ENCODE assay signal across 24 cellular contexts in the genomic region with DNA sequence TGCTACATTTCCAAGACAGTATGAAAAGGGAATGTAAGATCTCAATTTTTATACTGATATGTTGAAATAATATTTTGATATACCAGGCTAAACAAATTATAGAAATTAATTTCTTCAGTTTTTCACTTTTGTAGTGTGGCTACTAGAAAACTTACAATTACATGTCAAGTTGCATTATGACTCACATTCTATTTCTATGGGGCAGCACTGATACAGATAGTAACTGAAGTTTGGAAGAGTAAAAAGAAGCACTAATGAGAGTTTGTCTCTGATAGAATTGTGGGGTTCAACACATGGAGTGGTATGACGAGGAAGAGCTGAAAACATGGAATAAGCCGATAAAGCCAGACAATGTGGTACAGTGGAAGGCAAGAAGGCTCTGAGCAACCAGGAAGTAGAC.
DNase-seq lines count a peak whose midpoint lies in the region; ATAC-seq, FAIRE-seq and TF ChIP-seq lines count a peak whose summit lies in the region.
"Had no signal": no experiment of that assay in that cellular context is flagged by ENCODE, and none has a peak within 500 bp of the region (broad histone marks: within the 10 kb centered on the region; RNA-seq: fewer than 3 reads in every experiment).

No MANE protein-coding gene starts in this region.

- H3K27me3 Mint-ChIP-seq in CD8-positive, alpha-beta T cell (ENCODE audit: low read depth) = no peaks in the 10 kb centered on the region
- H3K27me3 Mint-ChIP-seq: CD4-positive, alpha-beta memory T cell; CD4-positive, CD25-positive, alpha-beta regulatory T cell had no signal

- H3K4me3 ChIP-seq in CD8-positive, alpha-beta T cell (ENCODE audit: low read depth, low read length) = no peak overlapping the region
- H3K4me3 ChIP-seq in bronchial epithelial cell (ENCODE audit: low read depth, low read length) = no peak overlapping the region
- H3K4me3 ChIP-seq: BLaER1 had no signal

- POLR2A ChIA-PET in CD8-positive, alpha-beta T cell (lab: Charles Lee) = interaction anchor here (1.3 kb wide), 1 partner anchor 96 kb away, joined by 4 read pairs; no protein-coding TSS in a partner anchor

- no peaks in the 10 kb centered on the region for H3K36me3 ChIP-seq in CD8-positive, alpha-beta T cell (ENCODE audit: insufficient read depth, low read length)
- H3K36me3 ChIP-seq in bronchial epithelial cell (ENCODE audit: control insufficient read depth, insufficient read depth, low read length) = no peaks in the 10 kb centered on the region
- H3K36me3 ChIP-seq: BE2C, BLaER1 had no signal

- peaks cover 62% of the 10 kb centered on the region for H3K4me1 Mint-ChIP-seq in CD8-positive, alpha-beta T cell (ENCODE audit: low read depth)
- peaks cover 29% of the 10 kb centered on the region for H3K4me1 Mint-ChIP-seq in stimulated activated effector memory CD8-positive, alpha-beta T cell treated with anti-CD3 and anti-CD28 coated beads, Interleukin-12 subunit alpha, Interleukin-12 subunit beta, amount 100 ng/mL, for 72 hours
- H3K4me1 Mint-ChIP-seq: CD14-positive monocyte had no signal

- no peak for FAIRE-seq in bronchial epithelial cell (lab: Jason Lieb, UNC)
- FAIRE-seq: A204.1, G401.6, GM12891, GM18507 had no signal

- H3K36me3 Mint-ChIP-seq in CD8-positive, alpha-beta T cell = peaks cover 4% of the 10 kb centered on the region
- no peaks in the 10 kb centered on the region for H3K36me3 Mint-ChIP-seq in stimulated activated effector memory CD8-positive, alpha-beta T cell treated with anti-CD3 and anti-CD28 coated beads, Interleukin-12 subunit alpha, Interleukin-12 subunit beta, amount 100 ng/mL, for 72 hours
- H3K36me3 Mint-ChIP-seq: CD14-positive monocyte had no signal

- no peaks in the 10 kb centered on the region for H3K27me3 ChIP-seq in CD8-positive, alpha-beta T cell (ENCODE audit: insufficient read depth, low read length)
- no peaks in the 10 kb centered on the region for H3K27me3 ChIP-seq in bronchial epithelial cell (ENCODE audit: control insufficient read depth, insufficient read depth, low read length)
- H3K27me3 ChIP-seq: BE2C, BLaER1 had no signal

- TF ChIP-seq CTCF in CD8-positive, alpha-beta T cell (IDR thresholded peaks at IDR 0.05) = no peak
- TF ChIP-seq CTCF in bronchial epithelial cell (IDR thresholded peaks at IDR 0.05; ENCODE audit: insufficient read depth, low read length, severe bottlenecking) = no peak

- intact Hi-C loops in CD8-positive, alpha-beta T cell (cut with DNase I, micrococcal nuclease) = loop anchor here in 1 of 2 experiments (5.0 kb wide), 1 partner anchor 34 kb away; no protein-coding TSS in a partner anchor

- CTCF ChIA-PET in CD8-positive, alpha-beta T cell (lab: Charles Lee) = no interaction called here

- H3K27ac ChIP-seq in CD8-positive, alpha-beta T cell (ENCODE audit: low read depth, low read length) = no peak overlapping the region
- H3K27ac ChIP-seq: BLaER1 had no signal

- no peaks in the 10 kb centered on the region for H3K9me3 ChIP-seq in CD8-positive, alpha-beta T cell (ENCODE audit: low read length)
- H3K9me3 ChIP-seq: BE2C, BLaER1, Caco-2 had no signal

- peaks cover 12% of the 10 kb centered on the region for H3K4me1 ChIP-seq in CD8-positive, alpha-beta T cell (ENCODE audit: insufficient read depth, low read length)
- H3K4me1 ChIP-seq: BLaER1, Caco-2 had no signal

- no peak for ATAC-seq in CD8-positive, alpha-beta T cell
- ATAC-seq in GM19351 (IDR thresholded peaks at IDR 0.05; ENCODE audit: unreplicated experiment) = peak; percentile 51
- peak; percentile 62 for ATAC-seq in stimulated activated effector memory CD8-positive, alpha-beta T cell treated with anti-CD3 and anti-CD28 coated beads, Interleukin-12 subunit alpha, Interleukin-12 subunit beta, amount 100 ng/mL, for 72 hours

- H3K27ac Mint-ChIP-seq in CD8-positive, alpha-beta T cell = peak overlapping the region; percentile 0
- no peak overlapping the region for H3K27ac Mint-ChIP-seq in stimulated activated effector memory CD8-positive, alpha-beta T cell treated with anti-CD3 and anti-CD28 coated beads, Interleukin-12 subunit alpha, Interleukin-12 subunit beta, amount 100 ng/mL, for 72 hours
- H3K27ac Mint-ChIP-seq: CD14-positive monocyte; CD4-positive, alpha-beta memory T cell had no signal

- H3K4me3 Mint-ChIP-seq in CD8-positive, alpha-beta T cell = no peak overlapping the region
- no peak overlapping the region for H3K4me3 Mint-ChIP-seq in stimulated activated effector memory CD8-positive, alpha-beta T cell treated with anti-CD3 and anti-CD28 coated beads, Interleukin-12 subunit alpha, Interleukin-12 subunit beta, amount 100 ng/mL, for 72 hours
- H3K4me3 Mint-ChIP-seq: CD14-positive monocyte; CD4-positive, CD25-positive, alpha-beta regulatory T cell had no signal

- no peak for DNase-seq in CD8-positive, alpha-beta T cell
- peak; percentile 5 for DNase-seq in bronchial epithelial cell (ENCODE audit: low read depth)
- no peak for DNase-seq in stimulated activated effector memory CD8-positive, alpha-beta T cell treated with anti-CD3 and anti-CD28 coated beads, Interleukin-12 subunit alpha, Interleukin-12 subunit beta, amount 100 ng/mL, for 72 hours (ENCODE audit: low spot score in 2 of 2)
- DNase-seq in DMS114 treated with DMSO at 0.1 percent for 48 hours (lab: John Stamatoyannopoulos, UW; ENCODE audit: unreplicated experiment) = no peak
- no peak for DNase-seq in D341Med (ENCODE audit: low spot score)
- DNase-seq in NCI-H128 (lab: John Stamatoyannopoulos, UW; ENCODE audit: unreplicated experiment) = no peak
- DNase-seq: 8988T; ACHN; BE2C; C1 segment of cervical spinal cord; Caco-2; Calu3; CD4-positive, alpha-beta memory T cell; CD4-positive, CD25-positive, alpha-beta regulatory T cell; DMS 273 treated with DMSO at 0.1 percent for 48 hours; DMS79 treated with DMSO at 0.1 percent for 48 hours; GF-D8 had no signal

- no peaks in the 10 kb centered on the region for H3K9me3 Mint-ChIP-seq in CD8-positive, alpha-beta T cell
- H3K9me3 Mint-ChIP-seq in stimulated activated effector memory CD8-positive, alpha-beta T cell treated with anti-CD3 and anti-CD28 coated beads, Interleukin-12 subunit alpha, Interleukin-12 subunit beta, amount 100 ng/mL, for 72 hours = no peaks in the 10 kb centered on the region
